In the genomic region with DNA sequence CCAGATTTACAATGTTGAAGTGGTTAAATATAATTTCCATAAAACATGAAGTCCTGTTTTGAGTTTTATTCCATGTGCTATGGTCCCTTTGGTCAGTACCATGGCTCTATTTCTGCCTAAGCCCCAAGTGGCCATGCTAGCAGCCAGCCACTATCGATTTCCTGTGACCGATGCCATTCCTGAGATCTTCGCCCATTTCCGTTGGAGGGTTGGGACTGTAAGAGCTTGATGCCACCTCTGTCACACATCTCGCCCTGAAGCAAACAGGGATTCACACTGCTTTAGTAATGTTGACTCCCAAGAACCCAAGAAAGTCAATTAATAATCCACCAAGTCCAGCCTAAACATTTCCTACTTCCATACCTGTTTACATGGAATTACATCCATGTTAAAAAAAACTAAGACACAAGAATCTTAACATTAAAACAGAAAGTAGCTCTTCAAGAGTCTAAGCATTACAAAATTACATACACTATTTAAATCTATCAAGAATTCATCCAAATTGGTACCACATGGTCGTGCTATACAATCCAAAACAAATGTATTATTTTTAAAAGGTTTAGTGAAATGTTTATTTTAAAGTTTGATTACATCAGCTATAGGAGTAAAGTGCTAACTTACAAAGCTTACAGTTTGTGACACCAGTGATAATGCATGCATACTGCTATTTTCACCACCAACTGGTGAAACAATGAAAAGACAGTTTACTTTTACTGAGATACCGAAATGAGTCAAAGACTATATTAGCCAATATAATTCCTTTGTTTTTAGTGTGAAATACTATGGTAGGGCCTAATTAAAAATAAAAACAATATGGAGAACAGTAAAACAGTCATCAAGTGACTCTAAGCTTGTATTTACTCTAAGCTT, we compare ENCODE assay signal across 7 cellular contexts. TPM values are rescaled to one million over a fixed set of nuclear protein-coding genes. Genes with fewer than 3 reads are reported as not detected.
A peak's percentile ranks its signal among the peaks of the same experiment; 100 is the strongest.
DNase-seq lines count a peak whose midpoint lies in the region; ATAC-seq, FAIRE-seq and TF ChIP-seq lines count a peak whose summit lies in the region.

No MANE protein-coding gene starts in this region.

- H3K27me3 Mint-ChIP-seq in naive thymus-derived CD8-positive, alpha-beta T cell: no peaks in the 10 kb centered on the region

- FAIRE-seq in GM12891 (lab: Jason Lieb, UNC): no peak

- peaks cover 55% of the 10 kb centered on the region for H3K36me3 ChIP-seq in OCI-LY3 (replicated peaks; ENCODE audit: low read depth, low read length)
- peaks cover 30% of the 10 kb centered on the region for H3K36me3 ChIP-seq in colonic mucosa

- H3K4me1 Mint-ChIP-seq in naive thymus-derived CD8-positive, alpha-beta T cell: peaks cover 32 to 73% (median 65%) of the 10 kb centered on the region in 4 donors

- H3K27ac ChIP-seq in OCI-LY3 (ENCODE audit: low read length): no peak overlapping the region
- H3K27ac ChIP-seq in colonic mucosa: no peak overlapping the region

- peaks cover 87% of the 10 kb centered on the region for H3K79me2 ChIP-seq in OCI-LY3 (ENCODE audit: low read length)

- H3K9me3 ChIP-seq in OCI-LY3 (ENCODE audit: insufficient read depth, low read length) (no peaks in the 10 kb centered on the region), colonic mucosa (no peaks in the 10 kb centered on the region)

- peak overlapping the region; percentile 88 for H3K4me2 ChIP-seq in OCI-LY3 (ENCODE audit: low read length)

- intact Hi-C loops in colonic mucosa (cut with DNase I): no loop called here

- POLR2A ChIA-PET in naive thymus-derived CD8-positive, alpha-beta T cell (lab: Charles Lee): interaction anchor here (0.5 to 11.0 kb wide), 10 partner anchors 12 to 248 kb away, joined by 3 to 684 read pairs (median 4); a partner anchor contains a TSS

- H3K27ac Mint-ChIP-seq in naive thymus-derived CD8-positive, alpha-beta T cell: peak overlapping the region; percentile 70 to 100 (median 94)

- H3K9ac ChIP-seq in OCI-LY3 (ENCODE audit: low read length): no peak overlapping the region
- no peak overlapping the region for H3K9ac ChIP-seq in colonic mucosa (ENCODE audit: low read depth in 2 of 2, low read length in 2 of 2)

- peak; percentile 15; the same call in 1 of the 2 replicates for TF ChIP-seq CTCF in OCI-LY3 (IDR thresholded peaks at IDR 0.05; ENCODE audit: low read depth, low read length)
- no peak for TF ChIP-seq CTCF in colonic mucosa (IDR thresholded peaks at IDR 0.05)

- H3K36me3 Mint-ChIP-seq in naive thymus-derived CD8-positive, alpha-beta T cell: peaks cover 31 to 69% (median 48%) of the 10 kb centered on the region in 3 donors

- H3K4me1 ChIP-seq in OCI-LY3 (ENCODE audit: low read length): peaks cover 32% of the 10 kb centered on the region
- H3K4me1 ChIP-seq in colonic mucosa: peaks cover 12% of the 10 kb centered on the region

- no peak overlapping the region for H2AFZ ChIP-seq in OCI-LY3 (ENCODE audit: low read depth, low read length)

- no peak for ATAC-seq in naive thymus-derived CD8-positive, alpha-beta T cell
- ATAC-seq in GM21737 (IDR thresholded peaks at IDR 0.05; ENCODE audit: unreplicated experiment): no peak

- H3K27me3 ChIP-seq in OCI-LY3 (ENCODE audit: low read depth, low read length) (no peaks in the 10 kb centered on the region), colonic mucosa (no peaks in the 10 kb centered on the region)

- H4K20me1 ChIP-seq in OCI-LY3 (ENCODE audit: insufficient read depth, low read length): peaks cover 64% of the 10 kb centered on the region

- H3K4me3 Mint-ChIP-seq in naive thymus-derived CD8-positive, alpha-beta T cell: peak overlapping the region; percentile 93 to 100 (median 99)

- DNase-seq in GM12891 (ENCODE audit: insufficient read length, low spot score) (no peak), colonic mucosa (no peak), ecto neural progenitor cell (ENCODE audit: low spot score) (no peak), NCI-H1092 (lab: John Stamatoyannopoulos, UW) (no peak)
- peak in 2 of 10 donors; percentile 31 to 47 for DNase-seq in naive thymus-derived CD8-positive, alpha-beta T cell

- no peaks in the 10 kb centered on the region for H3K9me3 Mint-ChIP-seq in naive thymus-derived CD8-positive, alpha-beta T cell

- H3K4me3 ChIP-seq in OCI-LY3 (ENCODE audit: low read length) (peak overlapping the region; percentile 95; the same call in 1 of the 2 replicates), colonic mucosa (peak overlapping the region; percentile 75)

- TF ChIP-seq POLR2A in GM12891 (IDR thresholded peaks at IDR 0.05; ENCODE audit: low read depth, low read length): peak; percentile 43; the same call in 1 of the 2 replicates

TF ChIP-seq in GM12891, 5 proteins besides CTCF, POLR2A, EP300 and RAD21:
- TF ChIP-seq POU2F2 (IDR thresholded peaks at IDR 0.05; ENCODE audit: low read depth, low read length) (no peak), POLR2AphosphoS5 (IDR thresholded peaks at IDR 0.05; ENCODE audit: low read depth, low read length) (no peak; the same call in 1 of the 2 replicates), SPI1 (IDR thresholded peaks at IDR 0.05; ENCODE audit: low read depth, low read length) (no peak), TAF1 (IDR thresholded peaks at IDR 0.05; ENCODE audit: low read depth, low read length) (no peak), PAX5 (IDR thresholded peaks at IDR 0.05; ENCODE audit: insufficient read depth, low read length, severe bottlenecking) (no peak)

RNA-seq across cellular contexts. Expression of a gene that starts 2.5 kb away (rescaled TPM):
- polyA plus RNA-seq in GM12891 (2012; ENCODE audit: low read depth, missing spikeins): 170 TPM
- total RNA-seq in colonic mucosa: 100 to 1,000 TPM; 228 to 248 TPM
- total RNA-seq in naive thymus-derived CD8-positive, alpha-beta T cell: 100 to 1,000 TPM; 687 to 713 TPM
- polyA plus RNA-seq in naive thymus-derived CD8-positive, alpha-beta T cell: 100 to 1,000 TPM; 110 to 134 (median 112) TPM

RNA-seq across cellular contexts. Expression of a gene that starts 32.3 kb away (rescaled TPM):
- polyA plus RNA-seq in GM12891 (2012; ENCODE audit: low read depth, missing spikeins): 38.6 TPM
- 10 to 100 TPM; 25.5 to 27.0 TPM for total RNA-seq in colonic mucosa
- 10 to 100 TPM; 79.0 to 82.8 TPM for total RNA-seq in naive thymus-derived CD8-positive, alpha-beta T cell
- 100 to 1,000 TPM; 114 to 135 (median 125) TPM for polyA plus RNA-seq in naive thymus-derived CD8-positive, alpha-beta T cell

RNA-seq across cellular contexts. Expression of a gene that starts 40.3 kb away (rescaled TPM):
- polyA plus RNA-seq in GM12891 (2012; ENCODE audit: low read depth, missing spikeins): 268 TPM
- 100 to 1,000 TPM; 189 to 268 TPM for total RNA-seq in colonic mucosa
- 10 to 100 TPM; 39.7 to 40.3 TPM for total RNA-seq in naive thymus-derived CD8-positive, alpha-beta T cell
- 100 to 1,000 TPM; 305 to 421 (median 381) TPM for polyA plus RNA-seq in naive thymus-derived CD8-positive, alpha-beta T cell

RNA-seq across cellular contexts. Expression of a gene that starts 40.4 kb away (rescaled TPM):
- polyA plus RNA-seq in GM12891 (2012; ENCODE audit: low read depth, missing spikeins): 23.4 TPM
- 10 to 100 TPM; 42.0 to 45.1 TPM for total RNA-seq in colonic mucosa
- 10 to 100 TPM; 24.8 to 25.5 TPM for total RNA-seq in naive thymus-derived CD8-positive, alpha-beta T cell
- polyA plus RNA-seq in naive thymus-derived CD8-positive, alpha-beta T cell: 10 to 100 TPM in 2 of 3 donors, 1 to 10 TPM in 1; 8.6 to 16.6 (median 14.1) TPM

Comparison
In these comparisons a context has a peak if more than half of its experiments do, and no peak if none do; other contexts are left out.
1. RNA of a gene that starts 40.3 kb away (total RNA-seq): 189 to 268 TPM in colonic mucosa; 39.7 to 40.3 TPM in naive thymus-derived CD8-positive, alpha-beta T cell; every median in the first group is over 4 times any median in the second.